Comparison of ENCODE assay signal across 3 cellular contexts in the genomic region with DNA sequence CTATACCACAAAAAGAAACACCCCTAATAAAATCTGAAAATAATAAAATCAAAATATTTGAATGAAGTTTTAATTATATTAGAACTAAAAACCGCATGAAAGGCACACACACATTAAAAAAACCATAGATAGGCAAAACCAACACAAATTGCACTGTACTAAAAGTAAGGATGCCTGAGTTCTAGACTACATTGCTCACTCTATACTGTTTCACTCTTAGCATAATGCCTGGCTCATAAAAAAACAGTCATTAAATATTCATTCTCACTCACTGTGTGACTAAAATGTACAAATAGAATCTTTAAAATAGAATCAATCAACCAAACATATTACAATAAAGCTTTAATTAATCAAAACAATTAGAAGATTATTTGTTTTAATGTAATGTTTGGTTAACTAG.
"Had no signal": no experiment of that assay in that cellular context is flagged by ENCODE, and none has a peak within 500 bp of the region (broad histone marks: within the 10 kb centered on the region; RNA-seq: fewer than 3 reads in every experiment).

No MANE protein-coding gene starts in this region.

- H3K4me3 ChIP-seq: GM12878 had no signal

- DNase-seq: GDM1, GF-D8 had no signal
